ENCODE assay signal across 14 cellular contexts in genomic region chr6:41455818-41456217, GRCh38.
DNase-seq lines count a peak whose midpoint lies in the region; ATAC-seq, FAIRE-seq and TF ChIP-seq lines count a peak whose summit lies in the region.
"Had no signal": no experiment of that assay in that cellular context is flagged by ENCODE, and none has a peak within 500 bp of the region (broad histone marks: within the 10 kb centered on the region; RNA-seq: fewer than 3 reads in every experiment).

No MANE protein-coding gene starts in this region.

- no peak for TF ChIP-seq EP300 in HepG2 (IDR thresholded peaks at IDR 0.05; ENCODE audit: low read depth in 2 of 2, low read length in 2 of 2)
- no peak for TF ChIP-seq EP300 in HepG2 (CRISPR knock-in tag; IDR thresholded peaks at IDR 0.05; ENCODE audit: borderline replicate concordance)
- TF ChIP-seq EP300 in K562 (IDR thresholded peaks at IDR 0.05; ENCODE audit: low read length) = no peak

- no peak overlapping the region for H3K27ac ChIP-seq in HepG2 (ENCODE audit: extremely low read length, insufficient read depth, low read length)
- no peak overlapping the region for H3K27ac ChIP-seq in right lobe of liver
- no peak overlapping the region for H3K27ac ChIP-seq in K562 (ENCODE audit: extremely low read depth, low read depth, low read length)
- no peak overlapping the region for H3K27ac ChIP-seq in mesendoderm (ENCODE audit: low read depth, low read length)
- H3K27ac ChIP-seq: 22Rv1, KMS-11 had no signal

- no peak overlapping the region for H4K8ac ChIP-seq in mesendoderm (ENCODE audit: low read depth, low read length)

- H3K79me2 ChIP-seq in HepG2 (ENCODE audit: insufficient read depth, low read length) = no peaks in the 10 kb centered on the region
- no peaks in the 10 kb centered on the region for H3K79me2 ChIP-seq in K562 (ENCODE audit: control insufficient read depth, insufficient read depth, low read length)
- H3K79me2 ChIP-seq in mesendoderm (ENCODE audit: control insufficient read depth, insufficient read depth, low read length) = no peaks in the 10 kb centered on the region

- TF ChIP-seq CTCF in HepG2 (CRISPR knock-in tag; IDR thresholded peaks at IDR 0.05) = no peak
- TF ChIP-seq CTCF in right lobe of liver (IDR thresholded peaks at IDR 0.05) = no peak
- no peak for TF ChIP-seq CTCF in K562 (IDR thresholded peaks at IDR 0.05 in 2 of 3, conservative IDR thresholded peaks at IDR 0.05 in 1 of 3; ENCODE audit: insufficient read depth in 2 of 3, low read depth in 1 of 3, low read length in 3 of 3)
- TF ChIP-seq CTCF in type B pancreatic cell (conservative IDR thresholded peaks at IDR 0.05) = no peak

- no peak overlapping the region for H4K5ac ChIP-seq in mesendoderm (ENCODE audit: low read length)

- H2AFZ ChIP-seq in HepG2 (ENCODE audit: low read length) = no peak overlapping the region
- H2AFZ ChIP-seq in K562 (ENCODE audit: low read depth, low read length) = no peak overlapping the region

- H3K36me3 Mint-ChIP-seq in type B pancreatic cell = no peaks in the 10 kb centered on the region

- no peak overlapping the region for H3K23ac ChIP-seq in mesendoderm (ENCODE audit: low read length)

- TF ChIP-seq RAD21 in HepG2 (CRISPR knock-in tag; IDR thresholded peaks at IDR 0.05) = no peak
- TF ChIP-seq RAD21 in K562 (CRISPR knock-in tag; conservative IDR thresholded peaks at IDR 0.05 in 1 of 2, IDR thresholded peaks at IDR 0.05 in 1 of 2) = no peak

- ATAC-seq in HepG2 (no peak), right lobe of liver (no peak), K562 (no peak)

- WGBS in HepG2 (ENCODE audit: low lambda C conversion rate) = 0% methylated on average over 4 of the region's 4 CpGs
- WGBS in right lobe of liver (ENCODE audit: insufficient coverage, low coverage, low lambda C conversion rate, missing lambda C conversion rate) = 72% methylated on average over 4 of the region's 4 CpGs
- 1% methylated on average over 4 of the region's 4 CpGs for WGBS in K562 (ENCODE audit: insufficient coverage, low coverage, missing lambda C conversion rate)
- no CpG with 5 or more reads among the region's 4 CpGs for WGBS in mesendoderm (ENCODE audit: extremely low coverage, insufficient coverage, low lambda C conversion rate)

- peaks cover 90% of the 10 kb centered on the region for H3K4me1 ChIP-seq in HepG2 (ENCODE audit: insufficient read depth, low read length)
- H3K4me1 ChIP-seq in right lobe of liver = no peaks in the 10 kb centered on the region
- peaks cover 0 to 6% of the 10 kb centered on the region in 2 experiments; a peak in 1 of 5 replicates for H3K4me1 ChIP-seq in K562 (replicated peaks in 1 of 2; ENCODE audit: control insufficient read depth in 2 of 2, insufficient read depth in 2 of 2, low read length in 2 of 2)
- no peaks in the 10 kb centered on the region for H3K4me1 ChIP-seq in mesendoderm (ENCODE audit: control insufficient read depth, low read depth, low read length)

- H3K9me3 ChIP-seq in HepG2 (ENCODE audit: low read length) (no peaks in the 10 kb centered on the region), right lobe of liver (no peaks in the 10 kb centered on the region), K562 (replicated peaks; ENCODE audit: control insufficient read depth, insufficient read depth, low read depth, low read length) (no peaks in the 10 kb centered on the region)

- no peaks in the 10 kb centered on the region for H3K9me1 ChIP-seq in K562 (ENCODE audit: control insufficient read depth, insufficient read depth, low read length)

- H2BK120ac ChIP-seq in mesendoderm (ENCODE audit: low read depth, low read length) = no peak overlapping the region

- H3K27me3 ChIP-seq in HepG2 (ENCODE audit: control insufficient read depth in 1 of 2, insufficient read depth in 2 of 2, low read length in 2 of 2) = peaks cover 10 to 36% of the 10 kb centered on the region in 2 experiments; a peak in 4 of 5 replicates
- H3K27me3 ChIP-seq in right lobe of liver = no peaks in the 10 kb centered on the region
- peaks cover 38 to 60% of the 10 kb centered on the region in 2 experiments for H3K27me3 ChIP-seq in K562 (ENCODE audit: control insufficient read depth in 2 of 2, insufficient read depth in 2 of 2, low read length in 2 of 2)
- H3K27me3 ChIP-seq in mesendoderm (ENCODE audit: insufficient read depth, low read length, poor library complexity) = no peaks in the 10 kb centered on the region

- H3K4me3 ChIP-seq in HepG2 (replicated peaks in 1 of 3; ENCODE audit: insufficient read depth in 1 of 3, low read depth in 2 of 3, low read length in 3 of 3) = no peak overlapping the region
- no peak overlapping the region for H3K4me3 ChIP-seq in right lobe of liver
- H3K4me3 ChIP-seq in K562 = no peak overlapping the region
- H3K4me3 ChIP-seq in mesendoderm (ENCODE audit: low read length) = no peak overlapping the region

- no peak overlapping the region for H2BK15ac ChIP-seq in mesendoderm (replicated peaks; ENCODE audit: low read depth)

- H3K36me3 ChIP-seq in HepG2 (replicated peaks in 1 of 2; ENCODE audit: control insufficient read depth in 1 of 2, insufficient read depth in 2 of 2, low read length in 2 of 2) (no peaks in the 10 kb centered on the region), right lobe of liver (no peaks in the 10 kb centered on the region), K562 (ENCODE audit: control insufficient read depth, insufficient read depth, low read length) (no peaks in the 10 kb centered on the region), mesendoderm (ENCODE audit: control insufficient read depth, insufficient read depth, low read length) (no peaks in the 10 kb centered on the region)

- in situ Hi-C loops in HepG2 (cut with HindIII; ENCODE audit: extremely low pct_ligation_motif_present, low pct_unique_long_range_greater_than_20kb) = no loop called here
- in situ Hi-C loops in K562 (cut with MboI) = no loop called here

- H3K18ac ChIP-seq in mesendoderm (ENCODE audit: low read length) = no peak overlapping the region

- no peaks in the 10 kb centered on the region for H3K9me3 Mint-ChIP-seq in type B pancreatic cell

- H4K20me1 ChIP-seq in HepG2 (ENCODE audit: insufficient read depth, low read length) = no peaks in the 10 kb centered on the region
- 0 out of 2 replicates have a peak, but pooled peaks cover 16% of the 10 kb centered on the region for H4K20me1 ChIP-seq in K562 (replicated peaks; ENCODE audit: control insufficient read depth, insufficient read depth, low read length)

- H3K4me3 Mint-ChIP-seq in type B pancreatic cell = peak overlapping the region; percentile 44

- FAIRE-seq in HepG2 (lab: Jason Lieb, UNC) (no peak), K562 (lab: Jason Lieb, UNC) (peak; percentile 23)
- FAIRE-seq: GM19239 had no signal

- H3K79me1 ChIP-seq in mesendoderm (ENCODE audit: low read length) = no peaks in the 10 kb centered on the region

- intact Hi-C loops in HepG2 (cut with micrococcal nuclease; ENCODE audit: unreplicated experiment) = loop anchor here (1.0 kb wide), 2 partner anchors 28 to 87 kb away; no protein-coding TSS in a partner anchor
- intact Hi-C loops in right lobe of liver (cut with DNase I) = no loop called here
- intact Hi-C loops in K562 (cut with micrococcal nuclease) = no loop called here

- H3K4me2 ChIP-seq in HepG2 (ENCODE audit: low read depth, low read length) = peak overlapping the region; percentile 90
- H3K4me2 ChIP-seq in K562 (ENCODE audit: insufficient read depth, low read length) = no peak overlapping the region
- H3K4me2 ChIP-seq in mesendoderm (ENCODE audit: low read length) = no peak overlapping the region
- H3K4me2 ChIP-seq: KMS-11 had no signal

- POLR2A ChIA-PET in HepG2 (lab: Yijun Ruan, JAX) (interaction anchor here (1.0 to 2.3 kb wide), 10 partner anchors 11 to 595 kb away, joined by 3 to 20 read pairs (median 4); partner anchors contain the start of genes FOXP4 and TAF8), K562 (lab: Yijun Ruan, JAX) (interaction anchor here (0.6 to 1.2 kb wide), 2 partner anchors 11 to 74 kb away, joined by 3 read pairs; no protein-coding TSS in a partner anchor)

- no peak overlapping the region for H2AK5ac ChIP-seq in mesendoderm (ENCODE audit: low read length)

- H3K27ac Mint-ChIP-seq in type B pancreatic cell = peak overlapping the region; percentile 81

- H3K56ac ChIP-seq in mesendoderm (ENCODE audit: low read length) = no peak overlapping the region

- TF ChIP-seq POLR2A in HepG2 (IDR thresholded peaks at IDR 0.05; ENCODE audit: insufficient read depth in 1 of 2, low read depth in 2 of 2, low read length in 2 of 2) (no peak), right lobe of liver (IDR thresholded peaks at IDR 0.05) (no peak), K562 (conservative IDR thresholded peaks at IDR 0.05) (no peak)

- peaks cover 38% of the 10 kb centered on the region for H3K4me1 Mint-ChIP-seq in type B pancreatic cell (ENCODE audit: unreplicated experiment)

- H3K27me3 Mint-ChIP-seq in type B pancreatic cell = no peaks in the 10 kb centered on the region

- peak overlapping the region; percentile 76; the same call in 1 of the 2 replicates for H3K9ac ChIP-seq in HepG2 (ENCODE audit: insufficient read depth, low read depth, low read length)
- H3K9ac ChIP-seq in K562 (ENCODE audit: insufficient read depth in 1 of 2, low read depth in 2 of 2, low read length in 2 of 2) = no peak overlapping the region
- no peak overlapping the region for H3K9ac ChIP-seq in mesendoderm (ENCODE audit: low read length)
- H3K9ac ChIP-seq: KMS-11 had no signal

- H2BK5ac ChIP-seq in mesendoderm (ENCODE audit: low read length) = no peak overlapping the region

- H3K4ac ChIP-seq in mesendoderm (ENCODE audit: low read depth, low read length) = no peak overlapping the region

- BruUV-seq in HepG2 (replicated peaks; lab: Mats Ljungman, UMichigan) (no TSS peak), K562 (replicated peaks; lab: Mats Ljungman, UMichigan) (no TSS peak)

- DNase-seq in HepG2 (ENCODE audit: low spot score) (no peak), right lobe of liver (no peak), K562 (ENCODE audit: extremely low read depth in 1 of 4, low spot score in 3 of 4) (no peak), mesendoderm (peak; percentile 86), type B pancreatic cell (ENCODE audit: extremely low spot score, unreplicated experiment) (no peak), NCI-H2029 (lab: John Stamatoyannopoulos, UW) (no peak), AG08396 (ENCODE audit: low spot score) (no peak), DMS79 treated with DMSO at 0.1 percent for 48 hours (lab: John Stamatoyannopoulos, UW) (no peak)
- DNase-seq: C1 segment of cervical spinal cord, NCI-H1048, NCI-H226 had no signal

- CTCF ChIA-PET in HepG2 (lab: Yijun Ruan, JAX; ENCODE audit: low intra/inter-chr PET ratio, low total read pairs) (interaction anchor here (0.6 to 2.3 kb wide), 3 partner anchors 28 to 167 kb away, joined by 3 to 7 read pairs (median 4); no protein-coding TSS in a partner anchor), K562 (lab: Yijun Ruan, JAX; ENCODE audit: low intra/inter-chr PET ratio) (no interaction called here)

TF ChIP-seq in HepG2, 621 proteins besides CTCF, POLR2A, EP300 and RAD21 (continues in another document):
- TF ChIP-seq ZNF367 (CRISPR knock-in tag; IDR thresholded peaks at IDR 0.05; ENCODE audit: borderline replicate concordance) (no peak), NFE2L2 (IDR thresholded peaks at IDR 0.05; ENCODE audit: low read length) (no peak), XBP1 (CRISPR knock-in tag; IDR thresholded peaks at IDR 0.05) (no peak)

Comparison
In these comparisons a context has a peak if more than half of its experiments do, and no peak if none do; other contexts are left out.
1. Of the 241 proteins assayed by ChIP-seq in both HepG2 and K562: peak only in HepG2: RBM39; only in K562: none; in both: none; in neither: 240.